1 cellular context compared by ENCODE assay signal in the genomic region with DNA sequence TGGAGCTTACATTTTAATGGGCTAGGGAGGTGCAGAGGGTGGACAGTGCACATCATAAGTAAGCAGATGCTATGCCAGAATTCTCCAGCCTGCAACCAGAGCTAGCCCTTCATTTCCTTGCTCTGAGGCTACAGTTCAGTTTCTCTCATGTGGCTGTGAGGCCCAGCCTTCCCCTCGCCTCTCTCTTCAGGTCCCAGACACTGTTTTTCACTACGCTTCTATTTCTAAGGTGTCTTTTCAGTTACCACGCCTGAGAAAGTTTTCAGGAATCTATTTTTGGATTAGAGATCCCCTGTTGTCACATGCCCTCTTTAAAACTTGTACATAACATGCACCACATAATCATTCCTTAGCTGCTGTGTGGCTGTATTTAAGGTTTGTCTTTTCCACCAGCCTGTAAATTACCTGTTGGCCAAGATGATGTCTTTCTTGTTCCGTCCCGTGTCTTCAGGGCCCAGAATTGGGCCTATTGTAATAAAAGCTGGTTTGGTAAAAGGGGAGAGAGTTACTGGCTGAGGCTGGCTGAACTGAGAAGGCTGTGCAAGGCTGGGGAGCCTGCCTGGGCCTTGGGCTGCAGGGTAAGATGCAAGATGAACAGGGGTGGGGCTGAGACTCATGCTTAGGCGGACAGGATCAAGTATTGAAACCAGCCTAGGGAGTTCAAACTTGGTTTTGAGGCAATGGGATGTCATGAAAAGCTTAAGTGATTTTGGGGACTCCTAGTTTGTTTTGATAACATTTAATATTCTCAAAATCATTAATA.
TF ChIP-seq lines count a peak whose summit lies in the region.

No MANE protein-coding gene starts in this region.

TF ChIP-seq in WTC11, 78 proteins besides CTCF, POLR2A, EP300 and RAD21 (continued from another document):
- TF ChIP-seq ZNF281 (CRISPR knock-in tag; IDR thresholded peaks at IDR 0.05) (no peak), ZNF219 (CRISPR knock-in tag; IDR thresholded peaks at IDR 0.05; ENCODE audit: borderline replicate concordance) (no peak), JUN (CRISPR knock-in tag; IDR thresholded peaks at IDR 0.05) (no peak), NFYB (CRISPR knock-in tag; conservative IDR thresholded peaks at IDR 0.05; ENCODE audit: low read depth) (no peak), ZBTB21 (CRISPR knock-in tag; IDR thresholded peaks at IDR 0.05; ENCODE audit: borderline replicate concordance) (no peak), MYBL2 (CRISPR knock-in tag; IDR thresholded peaks at IDR 0.05) (no peak), FOXK1 (CRISPR knock-in tag; IDR thresholded peaks at IDR 0.05) (no peak), SMAD4 (CRISPR knock-in tag; IDR thresholded peaks at IDR 0.05) (no peak), ZNF232 (CRISPR knock-in tag; IDR thresholded peaks at IDR 0.05) (no peak), TEAD1 (CRISPR knock-in tag; IDR thresholded peaks at IDR 0.05) (no peak), JAZF1 (CRISPR knock-in tag; IDR thresholded peaks at IDR 0.05) (no peak)
